14 cellular contexts compared by ENCODE assay signal in genomic region chr2:16728742-16729141, GRCh38.
DNase-seq lines count a peak whose midpoint lies in the region; ATAC-seq and TF ChIP-seq lines count a peak whose summit lies in the region.
"Had no signal": no experiment of that assay in that cellular context is flagged by ENCODE, and none has a peak within 500 bp of the region (broad histone marks: within the 10 kb centered on the region; RNA-seq: fewer than 3 reads in every experiment).

No MANE protein-coding gene starts in this region.

- POLR2A ChIA-PET in GM10248 (lab: Yijun Ruan, JAX) = no interaction called here

- TF ChIP-seq CTCF in GM10248 (IDR thresholded peaks at IDR 0.05; ENCODE audit: control extremely low read depth, extremely low read depth, low read depth, missing control alignments) (no peak), glutamatergic neuron (IDR thresholded peaks at IDR 0.05; ENCODE audit: partially characterized antibody, unreplicated experiment) (no peak)

- peak overlapping the region in 2 of 8 donors; percentile 22 to 24 for H3K4me3 Mint-ChIP-seq in naive B cell
- no peak overlapping the region for H3K4me3 Mint-ChIP-seq in glutamatergic neuron (ENCODE audit: unreplicated experiment)
- H3K4me3 Mint-ChIP-seq: activated naive CD4-positive, alpha-beta T cell treated with anti-CD3 and anti-CD28 coated beads for 36 hours had no signal

- peaks cover 5 to 14% (median 8%) of the 10 kb centered on the region in 3 donors for H3K27me3 Mint-ChIP-seq in naive B cell
- H3K27me3 Mint-ChIP-seq in glutamatergic neuron (ENCODE audit: unreplicated experiment) = no peaks in the 10 kb centered on the region

- no peak for DNase-seq in naive B cell
- no peak for DNase-seq in DMS114 treated with DMSO at 0.1 percent for 48 hours (lab: John Stamatoyannopoulos, UW; ENCODE audit: unreplicated experiment)
- no peak for DNase-seq in GM10248 (ENCODE audit: extremely low spot score)
- no peak for DNase-seq in glutamatergic neuron
- DNase-seq: activated CD4-positive, alpha-beta T cell treated with anti-CD3 and anti-CD28 coated beads for 1 hour; activated naive CD4-positive, alpha-beta T cell treated with anti-CD3 and anti-CD28 coated beads for 36 hours; mammary epithelial cell; NCI-H146; NCI-H774; pancreas; stimulated activated CD4-positive, alpha-beta T cell treated with anti-CD3 and anti-CD28 coated beads, Interleukin-1b, Interleukin-23, amount 100 ng/mL, for 48 hours had no signal

- H3K4me1 Mint-ChIP-seq in naive B cell (peaks cover 10 to 25% (median 11%) of the 10 kb centered on the region in 3 donors), glutamatergic neuron (ENCODE audit: low read depth, unreplicated experiment) (peaks cover 11% of the 10 kb centered on the region)

- CTCF ChIA-PET in GM10248 (lab: Yijun Ruan, JAX) = no interaction called here

- H3K27ac Mint-ChIP-seq in naive B cell = peak overlapping the region in 4 of 6 donors; percentile 9 to 49 (median 17)
- H3K27ac Mint-ChIP-seq in glutamatergic neuron (ENCODE audit: unreplicated experiment) = no peak overlapping the region
- H3K27ac Mint-ChIP-seq: activated naive CD4-positive, alpha-beta T cell treated with anti-CD3 and anti-CD28 coated beads for 36 hours had no signal

- H3K36me3 Mint-ChIP-seq in naive B cell = no peaks in the 10 kb centered on the region
- no peaks in the 10 kb centered on the region for H3K36me3 Mint-ChIP-seq in glutamatergic neuron (ENCODE audit: unreplicated experiment)

- H3K9me3 Mint-ChIP-seq in naive B cell (peaks cover 0 to 1% (median 0%) of the 10 kb centered on the region in 7 donors), glutamatergic neuron (ENCODE audit: unreplicated experiment) (no peaks in the 10 kb centered on the region)
- H3K9me3 Mint-ChIP-seq: activated naive CD4-positive, alpha-beta T cell treated with anti-CD3 and anti-CD28 coated beads for 36 hours had no signal

- ATAC-seq in GM18861 (IDR thresholded peaks at IDR 0.05; ENCODE audit: unreplicated experiment) = peak; percentile 83
- ATAC-seq in GM21447 (IDR thresholded peaks at IDR 0.05; ENCODE audit: unreplicated experiment) = peak; percentile 67
- ATAC-seq in HG03108 (IDR thresholded peaks at IDR 0.05; ENCODE audit: unreplicated experiment) = peak; percentile 70
- ATAC-seq in naive B cell (ENCODE audit: low read depth in 2 of 2) = peak in 1 of 2 donors; percentile 40
- ATAC-seq: pancreas had no signal
